In genomic region chr3:52277071-52277964, GRCh38 we compare ENCODE assay signal across 8 cellular contexts. TPM values are rescaled to one million over a fixed set of nuclear protein-coding genes. Genes with fewer than 3 reads are reported as not detected.
DNase-seq lines count a peak whose midpoint lies in the region; ATAC-seq and TF ChIP-seq lines count a peak whose summit lies in the region.

No MANE protein-coding gene starts in this region.

- H3K27me3 ChIP-seq in neuron (ENCODE audit: insufficient read depth, low read length) (no peaks in the 10 kb centered on the region), subcutaneous abdominal adipose tissue (ENCODE audit: control insufficient read depth in 5 of 5, insufficient read depth in 4 of 5, low read length in 5 of 5) (no peaks in the 10 kb centered on the region)

- CTCF ChIA-PET in HEK293 (lab: Yijun Ruan, JAX) = interaction anchor here (0.6 to 1.0 kb wide), 9 partner anchors 9 to 275 kb away, joined by 3 to 6 read pairs (median 3); no protein-coding TSS in a partner anchor

- no peak for TF ChIP-seq CTCF in HEK293 (tag by site-specific recombination; IDR thresholded peaks at IDR 0.05)

- no peak overlapping the region for H2AFZ ChIP-seq in neuron (ENCODE audit: low read depth, low read length)

- H3K9ac ChIP-seq in subcutaneous abdominal adipose tissue (ENCODE audit: low read length in 5 of 5) = peak overlapping the region; percentile 75 to 94 (median 91)

- H3K27ac ChIP-seq in HEK293 (ENCODE audit: extremely low read depth, low read depth, low read length) (peak overlapping the region; percentile 95), subcutaneous abdominal adipose tissue (ENCODE audit: low read depth, low read length) (peak overlapping the region; percentile 93)

- H3K9me3 ChIP-seq in HEK293 (ENCODE audit: control insufficient read depth, insufficient read depth, low read depth, low read length) (no peaks in the 10 kb centered on the region), neuron (ENCODE audit: low read length) (no peaks in the 10 kb centered on the region), subcutaneous abdominal adipose tissue (ENCODE audit: control insufficient read depth in 5 of 5, low read length in 5 of 5) (no peaks in the 10 kb centered on the region)

- DNase-seq in COLO829 (ENCODE audit: low spot score) (peak; percentile 56), RPMI7951 (ENCODE audit: low read depth) (peak; percentile 70), fibroblast of the conjunctiva (ENCODE audit: low read depth) (peak; percentile 47)
- DNase-seq in activated T-helper 9 cell treated with anti-CD3 and anti-CD28 coated beads, Interleukin-2, amount 50 U/mL, for 16 hours (ENCODE audit: low read depth) = peak; percentile 65

- H3K4me1 ChIP-seq in HEK293 (ENCODE audit: control insufficient read depth, insufficient read depth, low read length) (no peaks in the 10 kb centered on the region), neuron (ENCODE audit: insufficient read depth, low read length) (peaks cover 34% of the 10 kb centered on the region), subcutaneous abdominal adipose tissue (ENCODE audit: control insufficient read depth in 5 of 5, insufficient read depth in 5 of 5, low read length in 5 of 5) (peaks cover 7 to 72% (median 66%) of the 10 kb centered on the region in 5 donors)

- POLR2A ChIA-PET in HEK293 (lab: Yijun Ruan, JAX) = interaction anchor here (0.7 to 2.3 kb wide), 7 partner anchors 10 to 272 kb away, joined by 3 to 23 read pairs (median 3); partner anchors contain the start of genes GLYCTK and TWF2

- ATAC-seq in GM18861 (IDR thresholded peaks at IDR 0.05; ENCODE audit: unreplicated experiment) = no peak

- H3K36me3 ChIP-seq in HEK293 (ENCODE audit: control insufficient read depth in 2 of 2, insufficient read depth in 1 of 2, low read length in 2 of 2) (peaks cover 10 to 39% of the 10 kb centered on the region in 2 experiments; a peak in 2 of 3 replicates), neuron (ENCODE audit: insufficient read depth, low read length) (peaks cover 27% of the 10 kb centered on the region), subcutaneous abdominal adipose tissue (ENCODE audit: control insufficient read depth in 5 of 5, insufficient read depth in 5 of 5, low read length in 5 of 5) (peaks cover 2 to 5% (median 4%) of the 10 kb centered on the region in 5 donors)

- H3K4me3 ChIP-seq in HEK293 (ENCODE audit: low read depth, low read length) (peak overlapping the region; percentile 82), neuron (ENCODE audit: low read length) (peak overlapping the region; percentile 84), subcutaneous abdominal adipose tissue (ENCODE audit: low read depth in 1 of 5, low read length in 5 of 5) (peak overlapping the region; percentile 84 to 96 (median 88))

TF ChIP-seq in HEK293, 187 proteins besides CTCF, POLR2A, EP300 and RAD21 (continues in another document):
- TF ChIP-seq ZNF692 (tag by site-specific recombination; IDR thresholded peaks at IDR 0.05) (peak; percentile 42; the same call in 1 of the 2 replicates), ZNF600 (tag by site-specific recombination; IDR thresholded peaks at IDR 0.05) (peak; percentile 34), PATZ1 (tag by site-specific recombination; IDR thresholded peaks at IDR 0.05) (peak; percentile 13), BCL11B (tag by site-specific recombination; IDR thresholded peaks at IDR 0.05; ENCODE audit: low read depth) (peak; percentile 14), ZBTB17 (tag by site-specific recombination; IDR thresholded peaks at IDR 0.05) (peak; percentile 79), ZNF37A (tag by site-specific recombination; IDR thresholded peaks at IDR 0.05) (no peak), ZFP69B (tag by site-specific recombination; IDR thresholded peaks at IDR 0.05) (peak; percentile 42; the same call in 1 of the 2 replicates), YY1 (tag by site-specific recombination; IDR thresholded peaks at IDR 0.05) (no peak), SP2 (tag by site-specific recombination; IDR thresholded peaks at IDR 0.05) (peak; percentile 39), ZNF449 (tag by site-specific recombination; IDR thresholded peaks at IDR 0.05) (no peak), EGR2 (tag by site-specific recombination; IDR thresholded peaks at IDR 0.05; ENCODE audit: low read depth) (peak; percentile 80), ZBTB6 (tag by site-specific recombination; IDR thresholded peaks at IDR 0.05) (no peak), ZFHX2 (tag by site-specific recombination; conservative IDR thresholded peaks at IDR 0.05) (peak; percentile 85), HIC1 (tag by site-specific recombination; IDR thresholded peaks at IDR 0.05) (peak; percentile 53; the same call in 1 of the 2 replicates), ZNF621 (tag by site-specific recombination; IDR thresholded peaks at IDR 0.05) (no peak), PRDM1 (tag by site-specific recombination; IDR thresholded peaks at IDR 0.05) (peak; percentile 89), ZNF114 (tag by site-specific recombination; IDR thresholded peaks at IDR 0.05) (no peak)

RNA-seq across cellular contexts. Expression of gene WDR82, which starts 1.1 kb away (rescaled TPM):
- 53.0 and 54.7 TPM in 2 replicates for total RNA-seq in RPMI7951 (2014; rRNA removed; shearing (Covaris generic))

RNA-seq across cellular contexts. Expression of gene GLYCTK, which starts 10.3 kb away (rescaled TPM):
- total RNA-seq in RPMI7951 (2014; rRNA removed; shearing (Covaris generic)) = 4.6 and 6.4 TPM in 2 replicates

RNA-seq across cellular contexts. Expression of gene PPM1M, which starts 31.8 kb away (rescaled TPM):
- total RNA-seq in RPMI7951 (2014; rRNA removed; shearing (Covaris generic)) = 11.0 and 12.3 TPM in 2 replicates

RNA-seq across cellular contexts. Expression of gene TWF2, which starts 38.4 kb away (rescaled TPM):
- total RNA-seq in RPMI7951 (2014; rRNA removed; shearing (Covaris generic)) = 131 and 170 TPM in 2 replicates

RNA-seq across cellular contexts. Expression of gene DNAH1, which starts 38.8 kb away (rescaled TPM):
- total RNA-seq in RPMI7951 (2014; rRNA removed; shearing (Covaris generic)) = 0.48 and 0.78 TPM in 2 replicates
